8 cellular contexts compared by ENCODE assay signal in genomic region chr10:92990615-92991014, GRCh38.
DNase-seq lines count a peak whose midpoint lies in the region; ATAC-seq, FAIRE-seq and TF ChIP-seq lines count a peak whose summit lies in the region.

No MANE protein-coding gene starts in this region.

- WGBS in transverse colon (ENCODE audit: low coverage in 1 of 2), 2 donors: 45% methylated on average over 1 of the region's 1 CpG; no CpG with 5 or more reads in 1 of the 2 donors

- no peaks in the 10 kb centered on the region for H3K9me3 ChIP-seq in endothelial cell of umbilical vein (replicated peaks; ENCODE audit: control insufficient read depth, insufficient read depth, low read length)
- H3K9me3 ChIP-seq in transverse colon: no peaks in the 10 kb centered on the region

- no peaks in the 10 kb centered on the region for H3K79me2 ChIP-seq in endothelial cell of umbilical vein (ENCODE audit: control insufficient read depth, insufficient read depth, low read length)

- POLR2A ChIA-PET in endothelial cell of umbilical vein (lab: Charles Lee): no interaction called here

- no TSS peak for BruUV-seq in endothelial cell of umbilical vein (replicated peaks; lab: Mats Ljungman, UMichigan)

- H3K36me3 ChIP-seq in endothelial cell of umbilical vein (ENCODE audit: control insufficient read depth in 2 of 2, extremely low read depth in 1 of 2, insufficient read depth in 2 of 2, low read length in 2 of 2) (peaks cover 0 to 2% of the 10 kb centered on the region in 2 experiments), transverse colon (no peaks in the 10 kb centered on the region)

- H3K9ac ChIP-seq in endothelial cell of umbilical vein (replicated peaks; ENCODE audit: extremely low read depth, insufficient read depth, low read length): no peak overlapping the region

- intact Hi-C loops in endothelial cell of umbilical vein (cut with micrococcal nuclease) (no loop called here), transverse colon (cut with DNase I; ENCODE audit: low total_unique reads) (no loop called here)

- TF ChIP-seq EP300 in transverse colon (IDR thresholded peaks at IDR 0.05; ENCODE audit: low read depth): no peak

- TF ChIP-seq POLR2A in endothelial cell of umbilical vein (IDR thresholded peaks at IDR 0.05; ENCODE audit: low read depth, low read length): no peak
- TF ChIP-seq POLR2A in transverse colon (IDR thresholded peaks at IDR 0.05): no peak

- CTCF ChIA-PET in endothelial cell of umbilical vein (lab: Charles Lee): no interaction called here

- peak; percentile 71 for ATAC-seq in GM19023 (IDR thresholded peaks at IDR 0.05; ENCODE audit: unreplicated experiment)
- no peak for ATAC-seq in left lobe of liver

- FAIRE-seq in D721Med (lab: Jason Lieb, UNC): peak; percentile 6
- FAIRE-seq in endothelial cell of umbilical vein (lab: Jason Lieb, UNC): no peak

- H3K4me2 ChIP-seq in endothelial cell of umbilical vein (ENCODE audit: insufficient read depth, low read length): no peak overlapping the region

- dilution Hi-C loops in endothelial cell of umbilical vein (cut with MboI; ENCODE audit: extremely low pct_ligation_motif_present, low sequenced_read_pairs): no loop called here

- peaks cover 2% of the 10 kb centered on the region for H4K20me1 ChIP-seq in endothelial cell of umbilical vein (replicated peaks; ENCODE audit: control insufficient read depth, extremely low read depth, insufficient read depth, low read length)

- H3K27me3 ChIP-seq in endothelial cell of umbilical vein (ENCODE audit: control insufficient read depth in 2 of 2, insufficient read depth in 2 of 2, low read length in 2 of 2): no peaks in the 10 kb centered on the region
- H3K27me3 ChIP-seq in transverse colon: no peaks in the 10 kb centered on the region

- in situ Hi-C loops in transverse colon (cut with MboI; ENCODE audit: low pct_ligation_motif_present in 1 of 4, low pct_unique_long_range_greater_than_20kb in 1 of 4, low sequenced_read_pairs in 3 of 4): no loop called here

- DNase-seq in D721Med (ENCODE audit: insufficient read length, low spot score) (no peak), NCI-H82 (lab: John Stamatoyannopoulos, UW) (peak; percentile 77), endothelial cell of umbilical vein (ENCODE audit: low read depth, low spot score) (peak; percentile 36), activated gamma-delta T cell treated with Interleukin-2 at 50 U/mL for 16 hours (no peak), transverse colon (no peak), left lobe of liver (ENCODE audit: low spot score) (no peak)
- no peak for DNase-seq in activated CD8-positive, alpha-beta memory T cell treated with anti-CD3 and anti-CD28 coated beads, Interleukin-2, amount 50 U/mL, for 48 hours

- no peaks in the 10 kb centered on the region for H3K4me1 ChIP-seq in endothelial cell of umbilical vein (ENCODE audit: control insufficient read depth, extremely low read depth, insufficient read depth, low read length)
- H3K4me1 ChIP-seq in transverse colon: peaks cover 0 to 6% (median 2%) of the 10 kb centered on the region in 4 donors

- H2AFZ ChIP-seq in endothelial cell of umbilical vein (ENCODE audit: low read depth, low read length): no peak overlapping the region

- H3K27ac ChIP-seq in endothelial cell of umbilical vein (ENCODE audit: insufficient read depth, low read depth, low read length) (no peak overlapping the region), transverse colon (no peak overlapping the region)

- TF ChIP-seq CTCF in D721Med (IDR thresholded peaks at IDR 0.05; ENCODE audit: insufficient read depth, missing control alignments) (no peak), endothelial cell of umbilical vein (IDR thresholded peaks at IDR 0.05; ENCODE audit: extremely low read depth in 1 of 2, insufficient read depth in 1 of 2, low read depth in 1 of 2, low read length in 2 of 2) (no peak), transverse colon (IDR thresholded peaks at IDR 0.05) (no peak)

- H3K9me1 ChIP-seq in endothelial cell of umbilical vein (replicated peaks; ENCODE audit: control insufficient read depth, extremely low read depth, insufficient read depth, low read length): no peaks in the 10 kb centered on the region

- no peak overlapping the region for H3K4me3 ChIP-seq in endothelial cell of umbilical vein (replicated peaks in 1 of 3; ENCODE audit: insufficient read depth in 1 of 3, low read depth in 1 of 3, low read length in 3 of 3)
- no peak overlapping the region for H3K4me3 ChIP-seq in transverse colon

TF ChIP-seq in endothelial cell of umbilical vein, 7 proteins besides CTCF, POLR2A, EP300 and RAD21:
- TF ChIP-seq EZH2 (IDR thresholded peaks at IDR 0.05; ENCODE audit: borderline replicate concordance, low read depth, low read length, severe bottlenecking) (no peak), MYC (IDR thresholded peaks at IDR 0.05; ENCODE audit: low read depth, low read length) (no peak), FOS (IDR thresholded peaks at IDR 0.05; ENCODE audit: borderline replicate concordance, insufficient read depth, low read length) (no peak)

Comparison
In these comparisons a context has a peak if more than half of its experiments do, and no peak if none do; other contexts are left out.
1. DNase-seq: peak in NCI-H82 (single experiment) and endothelial cell of umbilical vein (single experiment); none in D721Med (single experiment), activated CD8-positive, alpha-beta memory T cell treated with anti-CD3 and anti-CD28 coated beads, Interleukin-2, amount 50 U/mL, for 48 hours (single experiment), activated gamma-delta T cell treated with Interleukin-2 at 50 U/mL for 16 hours (single experiment), transverse colon (single experiment) and left lobe of liver (single experiment).